2 cellular contexts compared by ENCODE assay signal in the genomic region with DNA sequence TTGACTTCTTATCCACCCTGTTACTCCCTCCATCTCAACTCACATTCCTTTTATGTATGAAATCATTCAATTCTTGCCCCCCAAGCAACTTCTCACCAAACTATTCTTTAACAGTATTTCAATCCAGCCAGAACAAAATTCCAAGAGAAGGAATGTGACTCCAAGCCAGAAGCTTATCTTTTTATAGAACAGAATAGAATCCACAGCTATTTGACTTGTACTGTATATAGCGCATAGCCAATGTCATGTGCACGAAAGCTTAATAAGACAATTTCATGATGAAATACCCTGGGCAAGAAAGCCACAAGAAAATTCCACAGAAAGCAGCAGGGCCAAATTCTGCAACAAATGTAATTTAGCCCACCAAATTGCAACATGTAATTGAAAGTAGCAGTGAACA.
TF ChIP-seq lines count a peak whose summit lies in the region.

No MANE protein-coding gene starts in this region.

TF ChIP-seq in SK-N-SH treated with all-trans-retinoic acid at 6 μM for 48 hours, 23 proteins besides CTCF, POLR2A, EP300 and RAD21 (continued from another document):
- TF ChIP-seq, protein P1, sequence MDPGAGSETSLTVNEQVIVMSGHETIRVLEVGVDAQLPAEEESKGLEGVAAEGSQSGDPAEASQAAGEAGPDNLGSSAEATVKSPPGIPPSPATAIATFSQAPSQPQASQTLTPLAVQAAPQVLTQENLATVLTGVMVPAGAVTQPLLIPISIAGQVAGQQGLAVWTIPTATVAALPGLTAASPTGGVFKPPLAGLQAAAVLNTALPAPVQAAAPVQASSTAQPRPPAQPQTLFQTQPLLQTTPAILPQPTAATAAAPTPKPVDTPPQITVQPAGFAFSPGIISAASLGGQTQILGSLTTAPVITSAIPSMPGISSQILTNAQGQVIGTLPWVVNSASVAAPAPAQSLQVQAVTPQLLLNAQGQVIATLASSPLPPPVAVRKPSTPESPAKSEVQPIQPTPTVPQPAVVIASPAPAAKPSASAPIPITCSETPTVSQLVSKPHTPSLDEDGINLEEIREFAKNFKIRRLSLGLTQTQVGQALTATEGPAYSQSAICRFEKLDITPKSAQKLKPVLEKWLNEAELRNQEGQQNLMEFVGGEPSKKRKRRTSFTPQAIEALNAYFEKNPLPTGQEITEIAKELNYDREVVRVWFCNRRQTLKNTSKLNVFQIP (CRISPR knock-in tag; IDR thresholded peaks at IDR 0.05; ENCODE audit: borderline replicate concordance, low read depth): no peak
- TF ChIP-seq RARB (CRISPR knock-in tag; IDR thresholded peaks at IDR 0.05) (no peak), ARNTL (CRISPR knock-in tag; IDR thresholded peaks at IDR 0.05; ENCODE audit: borderline replicate concordance, low read depth) (no peak)

TF ChIP-seq in SK-N-SH, 30 proteins besides CTCF, POLR2A, EP300 and RAD21 (continued from another document):
- TF ChIP-seq, protein P2, sequence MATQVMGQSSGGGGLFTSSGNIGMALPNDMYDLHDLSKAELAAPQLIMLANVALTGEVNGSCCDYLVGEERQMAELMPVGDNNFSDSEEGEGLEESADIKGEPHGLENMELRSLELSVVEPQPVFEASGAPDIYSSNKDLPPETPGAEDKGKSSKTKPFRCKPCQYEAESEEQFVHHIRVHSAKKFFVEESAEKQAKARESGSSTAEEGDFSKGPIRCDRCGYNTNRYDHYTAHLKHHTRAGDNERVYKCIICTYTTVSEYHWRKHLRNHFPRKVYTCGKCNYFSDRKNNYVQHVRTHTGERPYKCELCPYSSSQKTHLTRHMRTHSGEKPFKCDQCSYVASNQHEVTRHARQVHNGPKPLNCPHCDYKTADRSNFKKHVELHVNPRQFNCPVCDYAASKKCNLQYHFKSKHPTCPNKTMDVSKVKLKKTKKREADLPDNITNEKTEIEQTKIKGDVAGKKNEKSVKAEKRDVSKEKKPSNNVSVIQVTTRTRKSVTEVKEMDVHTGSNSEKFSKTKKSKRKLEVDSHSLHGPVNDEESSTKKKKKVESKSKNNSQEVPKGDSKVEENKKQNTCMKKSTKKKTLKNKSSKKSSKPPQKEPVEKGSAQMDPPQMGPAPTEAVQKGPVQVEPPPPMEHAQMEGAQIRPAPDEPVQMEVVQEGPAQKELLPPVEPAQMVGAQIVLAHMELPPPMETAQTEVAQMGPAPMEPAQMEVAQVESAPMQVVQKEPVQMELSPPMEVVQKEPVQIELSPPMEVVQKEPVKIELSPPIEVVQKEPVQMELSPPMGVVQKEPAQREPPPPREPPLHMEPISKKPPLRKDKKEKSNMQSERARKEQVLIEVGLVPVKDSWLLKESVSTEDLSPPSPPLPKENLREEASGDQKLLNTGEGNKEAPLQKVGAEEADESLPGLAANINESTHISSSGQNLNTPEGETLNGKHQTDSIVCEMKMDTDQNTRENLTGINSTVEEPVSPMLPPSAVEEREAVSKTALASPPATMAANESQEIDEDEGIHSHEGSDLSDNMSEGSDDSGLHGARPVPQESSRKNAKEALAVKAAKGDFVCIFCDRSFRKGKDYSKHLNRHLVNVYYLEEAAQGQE (IDR thresholded peaks at IDR 0.05; ENCODE audit: low read depth, low read length): no peak
- TF ChIP-seq, protein P3, sequence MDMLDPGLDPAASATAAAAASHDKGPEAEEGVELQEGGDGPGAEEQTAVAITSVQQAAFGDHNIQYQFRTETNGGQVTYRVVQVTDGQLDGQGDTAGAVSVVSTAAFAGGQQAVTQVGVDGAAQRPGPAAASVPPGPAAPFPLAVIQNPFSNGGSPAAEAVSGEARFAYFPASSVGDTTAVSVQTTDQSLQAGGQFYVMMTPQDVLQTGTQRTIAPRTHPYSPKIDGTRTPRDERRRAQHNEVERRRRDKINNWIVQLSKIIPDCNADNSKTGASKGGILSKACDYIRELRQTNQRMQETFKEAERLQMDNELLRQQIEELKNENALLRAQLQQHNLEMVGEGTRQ (IDR thresholded peaks at IDR 0.05; ENCODE audit: borderline replicate concordance, low read depth, low read length): no peak
- no peak for TF ChIP-seq FOXM1 (IDR thresholded peaks at IDR 0.05; ENCODE audit: low read depth)
